Comparison of ENCODE assay signal across 13 cellular contexts in the genomic region with DNA sequence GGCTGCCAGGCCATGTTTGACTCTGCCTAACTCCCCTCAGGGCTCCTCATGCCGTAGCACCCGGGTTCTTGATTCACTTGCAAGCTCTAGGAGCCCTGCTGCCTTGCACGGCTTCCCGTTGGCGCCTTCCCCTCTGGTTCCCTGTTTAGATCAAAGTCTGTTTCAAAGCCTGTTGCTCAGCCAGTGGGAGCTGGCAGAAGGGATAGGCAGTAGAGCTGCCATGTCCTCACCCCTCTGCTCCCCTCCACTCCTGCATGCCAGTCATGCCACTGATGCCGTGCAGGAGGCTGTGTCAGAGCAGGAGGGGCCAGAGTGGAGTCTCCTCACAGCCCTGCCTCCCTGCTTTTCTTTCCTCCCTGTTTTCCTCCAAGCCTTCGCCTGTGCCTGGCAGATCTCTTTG. TPM values are rescaled to one million over a fixed set of nuclear protein-coding genes. Genes with fewer than 3 reads are reported as not detected.
A peak's percentile ranks its signal among the peaks of the same experiment; 100 is the strongest.
DNase-seq lines count a peak whose midpoint lies in the region; ATAC-seq and TF ChIP-seq lines count a peak whose summit lies in the region.
"Had no signal": no experiment of that assay in that cellular context is flagged by ENCODE, and none has a peak within 500 bp of the region (broad histone marks: within the 10 kb centered on the region; RNA-seq: fewer than 3 reads in every experiment).

No MANE protein-coding gene starts in this region.

- H3K27ac ChIP-seq in left ventricle myocardium inferior (replicated peaks) (peak overlapping the region; percentile 74), osteoblast (ENCODE audit: low read depth, low read length) (no peak overlapping the region)
- H3K27ac ChIP-seq: neutrophil had no signal

- H2AFZ ChIP-seq in osteoblast (ENCODE audit: low read length): peak overlapping the region; percentile 51

- H3K27me3 ChIP-seq in left ventricle myocardium inferior (ENCODE audit: low read depth): no peaks in the 10 kb centered on the region
- H3K27me3 ChIP-seq in osteoblast (ENCODE audit: insufficient read depth, low read length): no peaks in the 10 kb centered on the region
- H3K27me3 ChIP-seq in BE2C: no peaks in the 10 kb centered on the region
- H3K27me3 ChIP-seq: neutrophil had no signal

- H3K4me1 ChIP-seq in left ventricle myocardium inferior: peaks cover 30% of the 10 kb centered on the region
- H3K4me1 ChIP-seq in osteoblast (ENCODE audit: insufficient read depth, low read length): peaks cover 6% of the 10 kb centered on the region
- no peaks in the 10 kb centered on the region for H3K4me1 ChIP-seq in BE2C

- TF ChIP-seq CTCF in left ventricle myocardium inferior (IDR thresholded peaks at IDR 0.05; ENCODE audit: borderline replicate concordance) (no peak), osteoblast (IDR thresholded peaks at IDR 0.05; ENCODE audit: extremely low read depth, low read depth, low read length) (no peak), BE2C (IDR thresholded peaks at IDR 0.05; ENCODE audit: low read depth, low read length) (no peak)

- H3K36me3 ChIP-seq in left ventricle myocardium inferior (no peaks in the 10 kb centered on the region), osteoblast (ENCODE audit: insufficient read depth, low read length) (no peaks in the 10 kb centered on the region), BE2C (peaks cover 42% of the 10 kb centered on the region)
- H3K36me3 ChIP-seq: neutrophil had no signal

- no peaks in the 10 kb centered on the region for H3K79me2 ChIP-seq in osteoblast (ENCODE audit: insufficient read depth, low read length)

- DNase-seq in G401 (ENCODE audit: low spot score) (peak; percentile 25), anterior cingulate cortex (lab: John Stamatoyannopoulos, UW) (peak in 33 of 58 donors; percentile 14 to 74 (median 43)), left ventricle myocardium inferior (peak; percentile 45), osteoblast (ENCODE audit: insufficient read length, low spot score, missing footprints) (no peak), NCI-H1436 treated with DMSO at 0.1 percent for 48 hours (lab: John Stamatoyannopoulos, UW) (no peak), BE2C (no peak), HuH-7.5 (ENCODE audit: low spot score) (no peak)
- DNase-seq: NCI-H1417 treated with DMSO at 0.1 percent for 48 hours, NCI-H69, SIG-M5 had no signal

- H3K9me3 ChIP-seq in left ventricle myocardium inferior (replicated peaks) (no peaks in the 10 kb centered on the region), osteoblast (ENCODE audit: low read depth, low read length) (no peaks in the 10 kb centered on the region), BE2C (no peaks in the 10 kb centered on the region)
- H3K9me3 ChIP-seq: neutrophil had no signal

- intact Hi-C loops in left ventricle myocardium inferior (cut with micrococcal nuclease): no loop called here

- no peaks in the 10 kb centered on the region for H4K20me1 ChIP-seq in osteoblast (ENCODE audit: insufficient read depth, low read length)

- no peak overlapping the region for H3K4me3 ChIP-seq in left ventricle myocardium inferior
- no peak overlapping the region for H3K4me3 ChIP-seq in osteoblast (ENCODE audit: insufficient read depth, low read length)
- H3K4me3 ChIP-seq in BE2C (ENCODE audit: low read depth, low read length): no peak overlapping the region

- H3K4me2 ChIP-seq in osteoblast (ENCODE audit: insufficient read depth, low read length): no peak overlapping the region

- no peak for ATAC-seq in HG03442 (IDR thresholded peaks at IDR 0.05; ENCODE audit: unreplicated experiment)

- in situ Hi-C loops in G401 (cut with HindIII; ENCODE audit: low sequenced_read_pairs): no loop called here

RNA-seq across cellular contexts. Expression of a gene that starts 26.5 kb away (rescaled TPM):
- total RNA-seq in G401 (2014; rRNA removed; shearing (Covaris generic)): not detected in 2 replicates
- total RNA-seq in left ventricle myocardium inferior: 65.5 TPM
- total RNA-seq in osteoblast: not detected in 2 replicates
- not detected for polyA plus RNA-seq in BE2C (2012; ENCODE audit: insufficient read depth, insufficient read length, low read depth)
- total RNA-seq: endothelial cell of umbilical vein had no signal
- polyA plus RNA-seq: endothelial cell of umbilical vein had no signal

RNA-seq across cellular contexts. Expression of a gene that starts 30.5 kb away (rescaled TPM):
- 180 and 181 TPM in 2 replicates for total RNA-seq in G401 (2014; rRNA removed; shearing (Covaris generic))
- total RNA-seq in left ventricle myocardium inferior (6.4 TPM), osteoblast (184 and 189 TPM in 2 replicates)
- 436 TPM for polyA plus RNA-seq in BE2C (2012; ENCODE audit: insufficient read depth, insufficient read length, low read depth)

Comparison
In these comparisons a context has a peak if more than half of its experiments do, and no peak if none do; other contexts are left out.
1. DNase-seq: peak in G401 (single experiment), anterior cingulate cortex (33 of 58) and left ventricle myocardium inferior (single experiment); none in osteoblast (single experiment), NCI-H1436 treated with DMSO at 0.1 percent for 48 hours (single experiment), BE2C (single experiment) and HuH-7.5 (single experiment).
2. RNA of a gene that starts 26.5 kb away (total RNA-seq): 65.5 TPM in left ventricle myocardium inferior (single experiment); not detected in G401 and not detected in osteoblast; every median in the first group is over 10 times any median in the second.
3. RNA of a gene that starts 30.5 kb away (total RNA-seq): 184 to 189 TPM in osteoblast and 180 to 181 TPM in G401; 6.4 TPM in left ventricle myocardium inferior (single experiment); every median in the first group is over 10 times any median in the second.